Comparison of ENCODE assay signal across 1 cellular context in genomic region chr22:29689201-29689871, GRCh38.
TF ChIP-seq lines count a peak whose summit lies in the region.

No MANE protein-coding gene starts in this region.

TF ChIP-seq in HCT116, 20 proteins besides CTCF, POLR2A, EP300 and RAD21 (continued from another document):
- TF ChIP-seq ZBTB33 (IDR thresholded peaks at IDR 0.05; ENCODE audit: extremely low read depth, insufficient replicate concordance, low read length) (no peak), JUND (IDR thresholded peaks at IDR 0.05) (no peak), ZNF274 (IDR thresholded peaks at IDR 0.05; ENCODE audit: low read depth, low read length) (no peak), ATF3 (IDR thresholded peaks at IDR 0.05) (no peak), FOSL1 (IDR thresholded peaks at IDR 0.05; ENCODE audit: low read depth) (no peak), YY1 (IDR thresholded peaks at IDR 0.05; ENCODE audit: extremely low read depth, insufficient replicate concordance, low read depth, low read length) (no peak), MAX (IDR thresholded peaks at IDR 0.05) (no peak), TCF7L2 (IDR thresholded peaks at IDR 0.05; ENCODE audit: borderline replicate concordance, extremely low read depth, insufficient read depth, insufficient read length) (no peak), SIN3A (IDR thresholded peaks at IDR 0.05; ENCODE audit: low read depth) (no peak), EZH2phosphoT487 (IDR thresholded peaks at IDR 0.05; ENCODE audit: borderline replicate concordance) (no peak), CEBPB (IDR thresholded peaks at IDR 0.05; ENCODE audit: low read depth) (no peak), POLR2AphosphoS5 (IDR thresholded peaks at IDR 0.05; ENCODE audit: low read depth, low read length) (no peak), EZH2 (IDR thresholded peaks at IDR 0.05) (no peak), SRF (IDR thresholded peaks at IDR 0.05; ENCODE audit: low read depth) (no peak), REST (IDR thresholded peaks at IDR 0.05; ENCODE audit: low read depth) (no peak), SP1 (IDR thresholded peaks at IDR 0.05; ENCODE audit: low read depth) (no peak)
